Comparison of ENCODE assay signal across 8 cellular contexts in genomic region chr7:90402785-90403173, GRCh38. TPM values are rescaled to one million over a fixed set of nuclear protein-coding genes. Genes with fewer than 3 reads are reported as not detected.
DNase-seq lines count a peak whose midpoint lies in the region; ATAC-seq lines count a peak whose summit lies in the region.

No MANE protein-coding gene starts in this region.

- H3K27ac ChIP-seq in iPS-20b (ENCODE audit: low read length): peak overlapping the region; percentile 42
- peak overlapping the region; percentile 92 for H3K27ac ChIP-seq in stomach smooth muscle (ENCODE audit: low read length)

- POLR2A ChIA-PET in activated CD8-positive, alpha-beta T cell treated with anti-CD3 and anti-CD28 coated beads, Interleukin-2, amount 10 ng/mL, durations not matched to agents 7 days and 5 days (lab: Charles Lee): no interaction called here

- CTCF ChIA-PET in activated CD8-positive, alpha-beta T cell treated with anti-CD3 and anti-CD28 coated beads, Interleukin-2, amount 10 ng/mL, durations not matched to agents 7 days and 5 days (lab: Charles Lee): interaction anchor here (1.2 to 2.0 kb wide), 2 partner anchors 17 to 57 kb away, joined by 4 to 11 read pairs; no protein-coding TSS in a partner anchor

- ATAC-seq in activated CD8-positive, alpha-beta T cell treated with anti-CD3 and anti-CD28 coated beads, Interleukin-2, amount 10 ng/mL, durations not matched to agents 7 days and 5 days: no peak

- H3K4me3 Mint-ChIP-seq in activated CD8-positive, alpha-beta T cell treated with anti-CD3 and anti-CD28 coated beads, Interleukin-2, amount 10 ng/mL, durations not matched to agents 7 days and 5 days: peak overlapping the region; percentile 88

- H3K36me3 Mint-ChIP-seq in activated CD8-positive, alpha-beta T cell treated with anti-CD3 and anti-CD28 coated beads, Interleukin-2, amount 10 ng/mL, durations not matched to agents 7 days and 5 days (ENCODE audit: low read depth): no peaks in the 10 kb centered on the region

- H3K9ac ChIP-seq in iPS-20b (ENCODE audit: low read depth, low read length): peak overlapping the region; percentile 88; the same call in 1 of the 2 replicates
- peak overlapping the region in 1 of 2 donors; percentile 73 for H3K9ac ChIP-seq in stomach smooth muscle (ENCODE audit: low read length in 2 of 2)

- H3K4me1 Mint-ChIP-seq in activated CD8-positive, alpha-beta T cell treated with anti-CD3 and anti-CD28 coated beads, Interleukin-2, amount 10 ng/mL, durations not matched to agents 7 days and 5 days (ENCODE audit: low read depth): peaks cover 17% of the 10 kb centered on the region

- H3K4me1 ChIP-seq in iPS-20b (ENCODE audit: insufficient read depth, low read length) (peaks cover 3% of the 10 kb centered on the region; the same call in 1 of the 2 replicates), stomach smooth muscle (ENCODE audit: control insufficient read depth, insufficient read depth, low read length) (no peaks in the 10 kb centered on the region)

- intact Hi-C loops in head of caudate nucleus (cut with DNase I): no loop called here

- DNase-seq in NCI-H1694 treated with DMSO at 0.1 percent for 48 hours (lab: John Stamatoyannopoulos, UW) (peak; percentile 54), NCI-H1694 (lab: John Stamatoyannopoulos, UW) (no peak), head of caudate nucleus (no peak), ecto neural progenitor cell (ENCODE audit: low spot score) (no peak)
- no peak for DNase-seq in activated CD8-positive, alpha-beta T cell treated with anti-CD3 and anti-CD28 coated beads, Interleukin-2, amount 10 ng/mL, durations not matched to agents 7 days and 5 days
- no peak for DNase-seq in activated CD8-positive, alpha-beta memory T cell treated with anti-CD3 and anti-CD28 coated beads, Interleukin-2, amount 50 U/mL, for 48 hours

- H3K27me3 ChIP-seq in iPS-20b (ENCODE audit: insufficient read depth, low read length) (no peaks in the 10 kb centered on the region; the same call in none of the 2 replicates), stomach smooth muscle (ENCODE audit: control insufficient read depth in 1 of 2, insufficient read depth in 2 of 2, low read length in 2 of 2) (no peaks in the 10 kb centered on the region)

- H3K27ac Mint-ChIP-seq in activated CD8-positive, alpha-beta T cell treated with anti-CD3 and anti-CD28 coated beads, Interleukin-2, amount 10 ng/mL, durations not matched to agents 7 days and 5 days: peak overlapping the region; percentile 88

- H3K4me3 ChIP-seq in iPS-20b (ENCODE audit: low read length) (peak overlapping the region; percentile 95), stomach smooth muscle (ENCODE audit: low read length in 2 of 2) (peak overlapping the region; percentile 71 to 93)

- H3K9me3 Mint-ChIP-seq in activated CD8-positive, alpha-beta T cell treated with anti-CD3 and anti-CD28 coated beads, Interleukin-2, amount 10 ng/mL, durations not matched to agents 7 days and 5 days (ENCODE audit: insufficient read depth): no peaks in the 10 kb centered on the region

- peaks cover 26% of the 10 kb centered on the region for H3K36me3 ChIP-seq in iPS-20b (ENCODE audit: insufficient read depth, low read depth, low read length)
- peaks cover 6 to 12% of the 10 kb centered on the region in 2 donors for H3K36me3 ChIP-seq in stomach smooth muscle (ENCODE audit: control insufficient read depth in 2 of 2, insufficient read depth in 2 of 2, low read length in 2 of 2)

- peaks cover 6% of the 10 kb centered on the region; the same call in 1 of the 2 replicates for H3K9me3 ChIP-seq in iPS-20b (ENCODE audit: insufficient read depth, low read depth, low read length)
- no peaks in the 10 kb centered on the region for H3K9me3 ChIP-seq in stomach smooth muscle (ENCODE audit: control insufficient read depth in 2 of 2, low read length in 2 of 2)

- peaks cover 16% of the 10 kb centered on the region for H3K27me3 Mint-ChIP-seq in activated CD8-positive, alpha-beta T cell treated with anti-CD3 and anti-CD28 coated beads, Interleukin-2, amount 10 ng/mL, durations not matched to agents 7 days and 5 days (ENCODE audit: low read depth)

RNA-seq across cellular contexts. Expression of gene CLDN12, which starts 0.5 kb away (rescaled TPM):
- total RNA-seq in activated CD8-positive, alpha-beta T cell treated with anti-CD3 and anti-CD28 coated beads, Interleukin-2, amount 10 ng/mL, durations not matched to agents 7 days and 5 days: 1 to 10 TPM; 1.7 to 2.6 TPM

RNA-seq across cellular contexts. Expression of gene GTPBP10, which starts 56.3 kb away (rescaled TPM):
- 10 to 100 TPM; 22.5 to 23.1 TPM for total RNA-seq in activated CD8-positive, alpha-beta T cell treated with anti-CD3 and anti-CD28 coated beads, Interleukin-2, amount 10 ng/mL, durations not matched to agents 7 days and 5 days
